ENCODE assay signal across 1 cellular context in genomic region chr9:38443597-38443996, GRCh38.
TF ChIP-seq lines count a peak whose summit lies in the region.

No MANE protein-coding gene starts in this region.

TF ChIP-seq in HCT116, 20 proteins besides CTCF, POLR2A, EP300 and RAD21 (continued from another document):
- TF ChIP-seq, protein P1, sequence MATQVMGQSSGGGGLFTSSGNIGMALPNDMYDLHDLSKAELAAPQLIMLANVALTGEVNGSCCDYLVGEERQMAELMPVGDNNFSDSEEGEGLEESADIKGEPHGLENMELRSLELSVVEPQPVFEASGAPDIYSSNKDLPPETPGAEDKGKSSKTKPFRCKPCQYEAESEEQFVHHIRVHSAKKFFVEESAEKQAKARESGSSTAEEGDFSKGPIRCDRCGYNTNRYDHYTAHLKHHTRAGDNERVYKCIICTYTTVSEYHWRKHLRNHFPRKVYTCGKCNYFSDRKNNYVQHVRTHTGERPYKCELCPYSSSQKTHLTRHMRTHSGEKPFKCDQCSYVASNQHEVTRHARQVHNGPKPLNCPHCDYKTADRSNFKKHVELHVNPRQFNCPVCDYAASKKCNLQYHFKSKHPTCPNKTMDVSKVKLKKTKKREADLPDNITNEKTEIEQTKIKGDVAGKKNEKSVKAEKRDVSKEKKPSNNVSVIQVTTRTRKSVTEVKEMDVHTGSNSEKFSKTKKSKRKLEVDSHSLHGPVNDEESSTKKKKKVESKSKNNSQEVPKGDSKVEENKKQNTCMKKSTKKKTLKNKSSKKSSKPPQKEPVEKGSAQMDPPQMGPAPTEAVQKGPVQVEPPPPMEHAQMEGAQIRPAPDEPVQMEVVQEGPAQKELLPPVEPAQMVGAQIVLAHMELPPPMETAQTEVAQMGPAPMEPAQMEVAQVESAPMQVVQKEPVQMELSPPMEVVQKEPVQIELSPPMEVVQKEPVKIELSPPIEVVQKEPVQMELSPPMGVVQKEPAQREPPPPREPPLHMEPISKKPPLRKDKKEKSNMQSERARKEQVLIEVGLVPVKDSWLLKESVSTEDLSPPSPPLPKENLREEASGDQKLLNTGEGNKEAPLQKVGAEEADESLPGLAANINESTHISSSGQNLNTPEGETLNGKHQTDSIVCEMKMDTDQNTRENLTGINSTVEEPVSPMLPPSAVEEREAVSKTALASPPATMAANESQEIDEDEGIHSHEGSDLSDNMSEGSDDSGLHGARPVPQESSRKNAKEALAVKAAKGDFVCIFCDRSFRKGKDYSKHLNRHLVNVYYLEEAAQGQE (IDR thresholded peaks at IDR 0.05; ENCODE audit: low read depth) = no peak
- TF ChIP-seq POLR2AphosphoS5 (IDR thresholded peaks at IDR 0.05; ENCODE audit: low read depth, low read length) (no peak), FOSL1 (IDR thresholded peaks at IDR 0.05; ENCODE audit: low read depth) (no peak), EZH2phosphoT487 (IDR thresholded peaks at IDR 0.05; ENCODE audit: borderline replicate concordance) (no peak), CEBPB (IDR thresholded peaks at IDR 0.05; ENCODE audit: low read depth) (no peak), ZBTB33 (IDR thresholded peaks at IDR 0.05; ENCODE audit: extremely low read depth, insufficient replicate concordance, low read length) (no peak), SRF (IDR thresholded peaks at IDR 0.05; ENCODE audit: low read depth) (no peak), JUND (IDR thresholded peaks at IDR 0.05) (no peak), TCF7L2 (IDR thresholded peaks at IDR 0.05; ENCODE audit: borderline replicate concordance, extremely low read depth, insufficient read depth, insufficient read length) (no peak)
- TF ChIP-seq, protein P2, sequence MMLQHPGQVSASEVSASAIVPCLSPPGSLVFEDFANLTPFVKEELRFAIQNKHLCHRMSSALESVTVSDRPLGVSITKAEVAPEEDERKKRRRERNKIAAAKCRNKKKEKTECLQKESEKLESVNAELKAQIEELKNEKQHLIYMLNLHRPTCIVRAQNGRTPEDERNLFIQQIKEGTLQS (IDR thresholded peaks at IDR 0.05) = no peak
